19 cellular contexts compared by ENCODE assay signal in genomic region chr1:231576804-231577718, GRCh38.
"Had no signal": no experiment of that assay in that cellular context is flagged by ENCODE, and none has a peak within 500 bp of the region (broad histone marks: within the 10 kb centered on the region; RNA-seq: fewer than 3 reads in every experiment).

No MANE protein-coding gene starts in this region.

- H3K9me3 Mint-ChIP-seq: memory B cell; mesothelial cell of epicardium; naive thymus-derived CD4-positive, alpha-beta T cell; nephron; neural progenitor cell; stimulated activated memory B cell treated with anti-CD40 and anti-IgM and Interleukin-4, amounts not matched to agents 10 μg/mL and 1 μg/mL and 100 μg/mL, for 72 hours; type B pancreatic cell had no signal

- H3K27me3 Mint-ChIP-seq: memory B cell; naive thymus-derived CD4-positive, alpha-beta T cell; progenitor cell of endocrine pancreas; stimulated activated memory B cell treated with anti-CD40 and anti-IgM and Interleukin-4, amounts not matched to agents 10 μg/mL and 1 μg/mL and 100 μg/mL, for 72 hours; type B pancreatic cell had no signal

- ATAC-seq: naive thymus-derived CD4-positive, alpha-beta T cell; stimulated activated memory B cell treated with anti-CD40 and anti-IgM and Interleukin-4, amounts not matched to agents 10 μg/mL and 1 μg/mL and 100 μg/mL, for 72 hours; stimulated activated naive CD8-positive, alpha-beta T cell treated with anti-CD3 and anti-CD28 coated beads, Interleukin-15, Interleukin-2, amounts not matched to agents 100 U/mL and 50 U/mL, for 24 hours had no signal

- DNase-seq: dorsolateral prefrontal cortex; effector CD4-positive, alpha-beta T cell; naive thymus-derived CD4-positive, alpha-beta T cell; sigmoid colon; spleen; stimulated activated CD4-positive, alpha-beta T cell treated with anti-CD3 and anti-CD28 coated beads, Interleukin-4, amount 100 ng/mL, for 4 hours; stimulated activated naive CD8-positive, alpha-beta T cell treated with anti-CD3 and anti-CD28 coated beads, Interleukin-15, Interleukin-2, amounts not matched to agents 100 U/mL and 50 U/mL, for 24 hours; substantia nigra; testis; tibial artery had no signal

- H3K4me3 Mint-ChIP-seq: memory B cell; mesothelial cell of epicardium; naive thymus-derived CD4-positive, alpha-beta T cell; nephron; neural progenitor cell; stimulated activated memory B cell treated with anti-CD40 and anti-IgM and Interleukin-4, amounts not matched to agents 10 μg/mL and 1 μg/mL and 100 μg/mL, for 72 hours; type B pancreatic cell had no signal

- H3K27ac Mint-ChIP-seq: memory B cell; mesothelial cell of epicardium; nephron; neural progenitor cell; progenitor cell of endocrine pancreas; stimulated activated memory B cell treated with anti-CD40 and anti-IgM and Interleukin-4, amounts not matched to agents 10 μg/mL and 1 μg/mL and 100 μg/mL, for 72 hours; type B pancreatic cell had no signal

- H3K36me3 Mint-ChIP-seq: type B pancreatic cell had no signal

- H3K4me1 Mint-ChIP-seq: memory B cell; neural progenitor cell; stimulated activated memory B cell treated with anti-CD40 and anti-IgM and Interleukin-4, amounts not matched to agents 10 μg/mL and 1 μg/mL and 100 μg/mL, for 72 hours had no signal

- H3K27ac ChIP-seq: dorsolateral prefrontal cortex, neural progenitor cell, parathyroid adenoma, right atrium auricular region, sigmoid colon, spleen, testis, tibial artery had no signal
